In the genomic region with DNA sequence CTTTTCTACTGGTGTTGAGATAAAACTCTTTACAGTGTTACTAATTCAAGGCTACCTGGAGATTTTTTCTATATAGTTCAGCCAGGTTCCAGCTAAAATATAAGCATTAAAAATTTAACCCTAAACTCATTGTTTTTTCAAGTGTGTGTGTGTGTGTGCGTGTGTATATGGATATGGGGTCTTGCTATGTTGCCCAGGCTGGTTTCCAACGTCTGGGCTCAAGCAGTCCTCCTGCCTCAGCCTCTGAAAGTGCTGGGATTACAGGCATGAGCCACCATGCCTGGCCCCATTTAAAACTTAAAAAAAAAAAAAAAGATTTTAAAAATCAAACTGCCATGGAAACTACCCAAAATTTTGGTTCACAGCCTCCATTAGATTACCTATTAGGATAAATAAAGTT, we compare ENCODE assay signal across 2 cellular contexts.
TF ChIP-seq lines count a peak whose summit lies in the region.

No MANE protein-coding gene starts in this region.

TF ChIP-seq in GM23338, 12 proteins besides CTCF, POLR2A, EP300 and RAD21 (continued from another document):
- TF ChIP-seq, protein P1, sequence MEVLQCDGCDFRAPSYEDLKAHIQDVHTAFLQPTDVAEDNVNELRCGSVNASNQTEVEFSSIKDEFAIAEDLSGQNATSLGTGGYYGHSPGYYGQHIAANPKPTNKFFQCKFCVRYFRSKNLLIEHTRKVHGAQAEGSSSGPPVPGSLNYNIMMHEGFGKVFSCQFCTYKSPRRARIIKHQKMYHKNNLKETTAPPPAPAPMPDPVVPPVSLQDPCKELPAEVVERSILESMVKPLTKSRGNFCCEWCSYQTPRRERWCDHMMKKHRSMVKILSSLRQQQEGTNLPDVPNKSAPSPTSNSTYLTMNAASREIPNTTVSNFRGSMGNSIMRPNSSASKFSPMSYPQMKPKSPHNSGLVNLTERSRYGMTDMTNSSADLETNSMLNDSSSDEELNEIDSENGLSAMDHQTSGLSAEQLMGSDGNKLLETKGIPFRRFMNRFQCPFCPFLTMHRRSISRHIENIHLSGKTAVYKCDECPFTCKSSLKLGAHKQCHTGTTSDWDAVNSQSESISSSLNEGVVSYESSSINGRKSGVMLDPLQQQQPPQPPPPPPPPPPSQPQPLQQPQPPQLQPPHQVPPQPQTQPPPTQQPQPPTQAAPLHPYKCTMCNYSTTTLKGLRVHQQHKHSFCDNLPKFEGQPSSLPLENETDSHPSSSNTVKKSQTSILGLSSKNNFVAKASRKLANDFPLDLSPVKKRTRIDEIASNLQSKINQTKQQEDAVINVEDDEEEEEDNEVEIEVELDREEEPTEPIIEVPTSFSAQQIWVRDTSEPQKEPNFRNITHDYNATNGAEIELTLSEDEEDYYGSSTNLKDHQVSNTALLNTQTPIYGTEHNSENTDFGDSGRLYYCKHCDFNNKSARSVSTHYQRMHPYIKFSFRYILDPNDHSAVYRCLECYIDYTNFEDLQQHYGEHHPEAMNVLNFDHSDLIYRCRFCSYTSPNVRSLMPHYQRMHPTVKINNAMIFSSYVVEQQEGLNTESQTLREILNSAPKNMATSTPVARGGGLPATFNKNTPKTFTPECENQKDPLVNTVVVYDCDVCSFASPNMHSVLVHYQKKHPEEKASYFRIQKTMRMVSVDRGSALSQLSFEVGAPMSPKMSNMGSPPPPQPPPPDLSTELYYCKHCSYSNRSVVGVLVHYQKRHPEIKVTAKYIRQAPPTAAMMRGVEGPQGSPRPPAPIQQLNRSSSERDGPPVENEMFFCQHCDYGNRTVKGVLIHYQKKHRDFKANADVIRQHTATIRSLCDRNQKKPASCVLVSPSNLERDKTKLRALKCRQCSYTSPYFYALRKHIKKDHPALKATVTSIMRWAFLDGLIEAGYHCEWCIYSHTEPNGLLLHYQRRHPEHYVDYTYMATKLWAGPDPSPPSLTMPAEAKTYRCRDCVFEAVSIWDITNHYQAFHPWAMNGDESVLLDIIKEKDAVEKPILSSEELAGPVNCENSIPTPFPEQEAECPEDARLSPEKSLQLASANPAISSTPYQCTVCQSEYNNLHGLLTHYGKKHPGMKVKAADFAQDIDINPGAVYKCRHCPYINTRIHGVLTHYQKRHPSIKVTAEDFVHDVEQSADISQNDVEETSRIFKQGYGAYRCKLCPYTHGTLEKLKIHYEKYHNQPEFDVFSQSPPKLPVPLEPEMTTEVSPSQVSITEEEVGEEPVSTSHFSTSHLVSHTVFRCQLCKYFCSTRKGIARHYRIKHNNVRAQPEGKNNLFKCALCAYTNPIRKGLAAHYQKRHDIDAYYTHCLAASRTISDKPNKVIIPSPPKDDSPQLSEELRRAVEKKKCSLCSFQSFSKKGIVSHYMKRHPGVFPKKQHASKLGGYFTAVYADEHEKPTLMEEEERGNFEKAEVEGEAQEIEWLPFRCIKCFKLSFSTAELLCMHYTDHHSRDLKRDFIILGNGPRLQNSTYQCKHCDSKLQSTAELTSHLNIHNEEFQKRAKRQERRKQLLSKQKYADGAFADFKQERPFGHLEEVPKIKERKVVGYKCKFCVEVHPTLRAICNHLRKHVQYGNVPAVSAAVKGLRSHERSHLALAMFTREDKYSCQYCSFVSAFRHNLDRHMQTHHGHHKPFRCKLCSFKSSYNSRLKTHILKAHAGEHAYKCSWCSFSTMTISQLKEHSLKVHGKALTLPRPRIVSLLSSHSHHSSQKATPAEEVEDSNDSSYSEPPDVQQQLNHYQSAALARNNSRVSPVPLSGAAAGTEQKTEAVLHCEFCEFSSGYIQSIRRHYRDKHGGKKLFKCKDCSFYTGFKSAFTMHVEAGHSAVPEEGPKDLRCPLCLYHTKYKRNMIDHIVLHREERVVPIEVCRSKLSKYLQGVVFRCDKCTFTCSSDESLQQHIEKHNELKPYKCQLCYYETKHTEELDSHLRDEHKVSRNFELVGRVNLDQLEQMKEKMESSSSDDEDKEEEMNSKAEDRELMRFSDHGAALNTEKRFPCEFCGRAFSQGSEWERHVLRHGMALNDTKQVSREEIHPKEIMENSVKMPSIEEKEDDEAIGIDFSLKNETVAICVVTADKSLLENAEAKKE (CRISPR knock-in tag; IDR thresholded peaks at IDR 0.05): no peak
- TF ChIP-seq STAT1 (IDR thresholded peaks at IDR 0.05; ENCODE audit: unreplicated experiment) (no peak), POLR2AphosphoS5 (IDR thresholded peaks at IDR 0.05; ENCODE audit: low read depth) (no peak), JUNB (IDR thresholded peaks at IDR 0.05; ENCODE audit: unreplicated experiment) (no peak), EZH2 (IDR thresholded peaks at IDR 0.05; ENCODE audit: low read depth, unreplicated experiment) (no peak), ZNF114 (CRISPR knock-in tag; IDR thresholded peaks at IDR 0.05) (no peak), NANOG (IDR thresholded peaks at IDR 0.05; ENCODE audit: borderline replicate concordance) (no peak), EZH2phosphoT487 (IDR thresholded peaks at IDR 0.05; ENCODE audit: unreplicated experiment) (no peak), CREB1 (CRISPR knock-in tag; IDR thresholded peaks at IDR 0.05; ENCODE audit: low read depth) (no peak)
- TF ChIP-seq, protein P2, sequence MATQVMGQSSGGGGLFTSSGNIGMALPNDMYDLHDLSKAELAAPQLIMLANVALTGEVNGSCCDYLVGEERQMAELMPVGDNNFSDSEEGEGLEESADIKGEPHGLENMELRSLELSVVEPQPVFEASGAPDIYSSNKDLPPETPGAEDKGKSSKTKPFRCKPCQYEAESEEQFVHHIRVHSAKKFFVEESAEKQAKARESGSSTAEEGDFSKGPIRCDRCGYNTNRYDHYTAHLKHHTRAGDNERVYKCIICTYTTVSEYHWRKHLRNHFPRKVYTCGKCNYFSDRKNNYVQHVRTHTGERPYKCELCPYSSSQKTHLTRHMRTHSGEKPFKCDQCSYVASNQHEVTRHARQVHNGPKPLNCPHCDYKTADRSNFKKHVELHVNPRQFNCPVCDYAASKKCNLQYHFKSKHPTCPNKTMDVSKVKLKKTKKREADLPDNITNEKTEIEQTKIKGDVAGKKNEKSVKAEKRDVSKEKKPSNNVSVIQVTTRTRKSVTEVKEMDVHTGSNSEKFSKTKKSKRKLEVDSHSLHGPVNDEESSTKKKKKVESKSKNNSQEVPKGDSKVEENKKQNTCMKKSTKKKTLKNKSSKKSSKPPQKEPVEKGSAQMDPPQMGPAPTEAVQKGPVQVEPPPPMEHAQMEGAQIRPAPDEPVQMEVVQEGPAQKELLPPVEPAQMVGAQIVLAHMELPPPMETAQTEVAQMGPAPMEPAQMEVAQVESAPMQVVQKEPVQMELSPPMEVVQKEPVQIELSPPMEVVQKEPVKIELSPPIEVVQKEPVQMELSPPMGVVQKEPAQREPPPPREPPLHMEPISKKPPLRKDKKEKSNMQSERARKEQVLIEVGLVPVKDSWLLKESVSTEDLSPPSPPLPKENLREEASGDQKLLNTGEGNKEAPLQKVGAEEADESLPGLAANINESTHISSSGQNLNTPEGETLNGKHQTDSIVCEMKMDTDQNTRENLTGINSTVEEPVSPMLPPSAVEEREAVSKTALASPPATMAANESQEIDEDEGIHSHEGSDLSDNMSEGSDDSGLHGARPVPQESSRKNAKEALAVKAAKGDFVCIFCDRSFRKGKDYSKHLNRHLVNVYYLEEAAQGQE (IDR thresholded peaks at IDR 0.05; ENCODE audit: unreplicated experiment): no peak
TF ChIP-seq in GM23338: peak in this region for 0.

TF ChIP-seq in WTC11, 78 proteins besides CTCF, POLR2A, EP300 and RAD21 (continued from another document):
- TF ChIP-seq, protein P3, sequence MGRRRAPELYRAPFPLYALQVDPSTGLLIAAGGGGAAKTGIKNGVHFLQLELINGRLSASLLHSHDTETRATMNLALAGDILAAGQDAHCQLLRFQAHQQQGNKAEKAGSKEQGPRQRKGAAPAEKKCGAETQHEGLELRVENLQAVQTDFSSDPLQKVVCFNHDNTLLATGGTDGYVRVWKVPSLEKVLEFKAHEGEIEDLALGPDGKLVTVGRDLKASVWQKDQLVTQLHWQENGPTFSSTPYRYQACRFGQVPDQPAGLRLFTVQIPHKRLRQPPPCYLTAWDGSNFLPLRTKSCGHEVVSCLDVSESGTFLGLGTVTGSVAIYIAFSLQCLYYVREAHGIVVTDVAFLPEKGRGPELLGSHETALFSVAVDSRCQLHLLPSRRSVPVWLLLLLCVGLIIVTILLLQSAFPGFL (CRISPR knock-in tag; IDR thresholded peaks at IDR 0.05; ENCODE audit: borderline replicate concordance): no peak
- TF ChIP-seq GABPB1 (CRISPR knock-in tag; IDR thresholded peaks at IDR 0.05) (no peak), ZNF121 (CRISPR knock-in tag; IDR thresholded peaks at IDR 0.05) (peak; percentile 57; the same call in 1 of the 2 replicates), FOXK1 (CRISPR knock-in tag; IDR thresholded peaks at IDR 0.05) (no peak)
